14 cellular contexts compared by ENCODE assay signal in genomic region chr4:39320381-39321115, GRCh38. TPM values are rescaled to one million over a fixed set of nuclear protein-coding genes. Genes with fewer than 3 reads are reported as not detected.
A peak's percentile ranks its signal among the peaks of the same experiment; 100 is the strongest.
DNase-seq lines count a peak whose midpoint lies in the region; ATAC-seq and TF ChIP-seq lines count a peak whose summit lies in the region.
"Had no signal": no experiment of that assay in that cellular context is flagged by ENCODE, and none has a peak within 500 bp of the region (broad histone marks: within the 10 kb centered on the region; RNA-seq: fewer than 3 reads in every experiment).

No MANE protein-coding gene starts in this region.

- peaks cover 12% of the 10 kb centered on the region for H3K36me3 ChIP-seq in SJSA1
- H3K36me3 ChIP-seq in osteoblast (ENCODE audit: insufficient read depth, low read length) = peaks cover 9% of the 10 kb centered on the region
- no peaks in the 10 kb centered on the region for H3K36me3 ChIP-seq in mesendoderm (ENCODE audit: control insufficient read depth, insufficient read depth, low read length)

- H2BK5ac ChIP-seq in mesendoderm (ENCODE audit: low read length) = no peak overlapping the region

- no peak overlapping the region for H3K9ac ChIP-seq in mesendoderm (ENCODE audit: low read length)

- H3K79me1 ChIP-seq in mesendoderm (ENCODE audit: low read length) = no peaks in the 10 kb centered on the region

- peak; percentile 9 for DNase-seq in HCEC 1CT
- DNase-seq in SJSA1 (ENCODE audit: low read depth in 1 of 2, low spot score in 2 of 2) = peak in 1 of 2 experiments; percentile 23
- DNase-seq in epithelial cell of prostate (ENCODE audit: low read depth, low spot score) = no peak
- DNase-seq in osteoblast (ENCODE audit: insufficient read length, low spot score, missing footprints) = no peak
- DNase-seq in activated CD4-positive, alpha-beta T cell treated with anti-CD3 and anti-CD28 coated beads for 4 hours = no peak
- DNase-seq in mesendoderm = no peak
- DNase-seq: caudate nucleus; CD4-positive, alpha-beta T cell; NCI-H1092 treated with DMSO at 0.1 percent for 48 hours; psoas muscle; SJCRH30; stimulated activated CD4-positive, alpha-beta T cell treated with anti-CD3 and anti-CD28 coated beads, Interleukin-15, amount 100 ng/mL, for 24 hours had no signal

- no peak overlapping the region for H3K18ac ChIP-seq in mesendoderm (ENCODE audit: low read length)

- no peak overlapping the region for H3K4ac ChIP-seq in mesendoderm (ENCODE audit: low read depth, low read length)

- H2BK120ac ChIP-seq in mesendoderm (ENCODE audit: low read depth, low read length) = no peak overlapping the region

- ATAC-seq in GM21447 (IDR thresholded peaks at IDR 0.05; ENCODE audit: unreplicated experiment) = no peak
- ATAC-seq: left lobe of liver, psoas muscle had no signal

- H3K4me3 ChIP-seq in SJSA1 (no peak overlapping the region), osteoblast (ENCODE audit: insufficient read depth, low read length) (no peak overlapping the region), mesendoderm (ENCODE audit: low read length) (no peak overlapping the region)
- H3K4me3 ChIP-seq: psoas muscle, SJCRH30 had no signal

- H3K27me3 ChIP-seq in SJSA1 (replicated peaks) = no peaks in the 10 kb centered on the region
- no peaks in the 10 kb centered on the region for H3K27me3 ChIP-seq in osteoblast (ENCODE audit: insufficient read depth, low read length)
- H3K27me3 ChIP-seq in mesendoderm (ENCODE audit: insufficient read depth, low read length, poor library complexity) = no peaks in the 10 kb centered on the region
- H3K27me3 ChIP-seq: SJCRH30 had no signal

- no peaks in the 10 kb centered on the region for H3K9me3 ChIP-seq in SJSA1 (replicated peaks)
- no peaks in the 10 kb centered on the region for H3K9me3 ChIP-seq in osteoblast (ENCODE audit: low read depth, low read length)
- H3K9me3 ChIP-seq: psoas muscle, SJCRH30 had no signal

- H4K8ac ChIP-seq in mesendoderm (ENCODE audit: low read depth, low read length) = no peak overlapping the region

- H2AK5ac ChIP-seq in mesendoderm (ENCODE audit: low read length) = no peak overlapping the region

- no peak overlapping the region for H3K23ac ChIP-seq in mesendoderm (ENCODE audit: low read length)

- H3K79me2 ChIP-seq in osteoblast (ENCODE audit: insufficient read depth, low read length) (peaks cover 4% of the 10 kb centered on the region), mesendoderm (ENCODE audit: control insufficient read depth, insufficient read depth, low read length) (no peaks in the 10 kb centered on the region)

- no peak overlapping the region for H3K56ac ChIP-seq in mesendoderm (ENCODE audit: low read length)

- H2AFZ ChIP-seq in osteoblast (ENCODE audit: low read length) = no peak overlapping the region

- H4K5ac ChIP-seq in mesendoderm (ENCODE audit: low read length) = no peak overlapping the region

- peak overlapping the region; percentile 92 for H3K27ac ChIP-seq in SJSA1
- H3K27ac ChIP-seq in epithelial cell of prostate = peak overlapping the region; percentile 98
- peak overlapping the region; percentile 76 for H3K27ac ChIP-seq in osteoblast (ENCODE audit: low read depth, low read length)
- H3K27ac ChIP-seq in mesendoderm (ENCODE audit: low read depth, low read length) = no peak overlapping the region
- H3K27ac ChIP-seq: psoas muscle, SJCRH30 had no signal

- peak overlapping the region; percentile 64 for H3K4me2 ChIP-seq in osteoblast (ENCODE audit: insufficient read depth, low read length)
- H3K4me2 ChIP-seq in mesendoderm (ENCODE audit: low read length) = no peak overlapping the region

- TF ChIP-seq CTCF in osteoblast (IDR thresholded peaks at IDR 0.05; ENCODE audit: extremely low read depth, low read depth, low read length) = no peak

- H3K4me1 ChIP-seq in SJSA1 (replicated peaks) (peaks cover 21% of the 10 kb centered on the region), osteoblast (ENCODE audit: insufficient read depth, low read length) (peaks cover 32% of the 10 kb centered on the region), mesendoderm (ENCODE audit: control insufficient read depth, low read depth, low read length) (no peaks in the 10 kb centered on the region)
- H3K4me1 ChIP-seq: psoas muscle had no signal

- no peak overlapping the region for H2BK15ac ChIP-seq in mesendoderm (replicated peaks; ENCODE audit: low read depth)

- no peaks in the 10 kb centered on the region for H4K20me1 ChIP-seq in osteoblast (ENCODE audit: insufficient read depth, low read length)

RNA-seq across cellular contexts. Expression of gene RFC1, which starts 45.6 kb away (rescaled TPM):
- total RNA-seq in SJSA1 (2014; rRNA removed; shearing (Covaris generic)) = 51.5 and 57.9 TPM in 2 replicates
- 49.9 and 54.5 TPM in 2 replicates for total RNA-seq in osteoblast
- polyA plus RNA-seq in mesendoderm (2013, experiment 1 of 2) = 140 TPM
- polyA plus RNA-seq in mesendoderm (2013, experiment 2 of 2) = 143 TPM
